ENCODE assay signal across 9 cellular contexts in the genomic region with DNA sequence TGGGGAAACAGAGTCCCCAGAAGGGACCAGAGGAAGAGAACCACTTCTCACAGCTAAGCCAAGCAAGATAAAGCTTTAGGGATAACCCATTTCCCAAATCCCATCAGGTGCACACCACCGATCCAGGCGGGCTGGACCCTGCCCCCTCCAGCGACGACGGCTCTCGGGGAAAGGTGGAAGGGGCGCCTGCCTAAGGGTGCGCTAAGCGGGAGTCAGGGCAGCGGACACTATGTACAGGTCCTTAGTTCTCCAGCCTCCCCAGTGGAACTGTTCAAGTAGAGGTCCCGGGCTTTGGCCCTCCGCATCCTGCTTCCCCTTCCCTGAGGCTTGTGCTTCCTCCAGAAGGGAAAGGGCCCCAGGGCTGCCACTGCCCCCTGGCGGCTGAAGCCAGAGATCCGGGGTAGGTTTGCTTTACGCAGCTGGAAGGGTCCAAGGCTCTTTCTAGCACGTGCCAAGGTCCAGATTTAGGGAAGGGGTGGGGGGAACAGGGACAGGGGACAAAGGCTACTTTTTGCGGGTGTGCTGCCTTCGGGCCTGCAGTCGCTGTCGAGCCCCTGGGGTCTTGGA. TPM values are rescaled to one million over a fixed set of nuclear protein-coding genes. Genes with fewer than 3 reads are reported as not detected.
A peak's percentile ranks its signal among the peaks of the same experiment; 100 is the strongest.
DNase-seq lines count a peak whose midpoint lies in the region; ATAC-seq, FAIRE-seq and TF ChIP-seq lines count a peak whose summit lies in the region.
"Not testable (repeated sequence)": the region's sequence is repeated elsewhere in the genome, so short reads cannot be mapped to it uniquely, and the experiment has no call there.
"Had no signal": no experiment of that assay in that cellular context is flagged by ENCODE, and none has a peak within 500 bp of the region (broad histone marks: within the 10 kb centered on the region; RNA-seq: fewer than 3 reads in every experiment).

No MANE protein-coding gene starts in this region.

- RAD21 ChIA-PET in HCT116 (lab: Charles Lee; ENCODE audit: low non-redundant PET in 1 of 2, low total read pairs in 2 of 2, uncharacterized antibody in 2 of 2, unreplicated experiment in 2 of 2), result not testable (repeated sequence)

- not testable (repeated sequence) for H3K4me1 Mint-ChIP-seq in osteocyte (ENCODE audit: unreplicated experiment)

- 96% methylated on average over 10 of the region's 20 CpGs for WGBS in A549 (ENCODE audit: missing lambda C conversion rate)
- WGBS in gastroesophageal sphincter (ENCODE audit: low coverage in 1 of 2), 2 donors, result 84% methylated on average over 10 of the region's 20 CpGs; no CpG with 5 or more reads in 1 of the 2 donors
- 93% methylated on average over 14 of the region's 20 CpGs for WGBS in HepG2 (ENCODE audit: low lambda C conversion rate)

- not testable (repeated sequence) for H3K9me2 ChIP-seq in HCT116 (ENCODE audit: insufficient read depth)

- not testable (repeated sequence) for TF ChIP-seq POLR2A in A549 (IDR thresholded peaks at IDR 0.05; ENCODE audit: low read length); HCT116 (IDR thresholded peaks at IDR 0.05; ENCODE audit: borderline replicate concordance, extremely low read depth, insufficient read depth, insufficient read length); gastroesophageal sphincter (IDR thresholded peaks at IDR 0.05); HepG2 (IDR thresholded peaks at IDR 0.05; ENCODE audit: insufficient read depth in 1 of 2, low read depth in 2 of 2, low read length in 2 of 2)

- CTCF ChIA-PET in A549 (lab: Yijun Ruan, JAX); HCT116 (lab: Charles Lee); HepG2 (lab: Yijun Ruan, JAX; ENCODE audit: low intra/inter-chr PET ratio, low total read pairs): not testable (repeated sequence)

- POLR2A ChIA-PET in A549 (lab: Yijun Ruan, JAX); HCT116 (lab: Charles Lee); HepG2 (lab: Yijun Ruan, JAX): not testable (repeated sequence)

- not testable (repeated sequence) for DNase-seq in A549 (ENCODE audit: low read depth in 1 of 2, low spot score in 1 of 2); HCT116 (ENCODE audit: low read depth, low spot score); HepG2 (ENCODE audit: low spot score); upper lobe of right lung
- peak; percentile 39 for DNase-seq in activated CD8-positive, alpha-beta memory T cell treated with anti-CD3 and anti-CD28 coated beads, Interleukin-2, amount 50 U/mL, for 48 hours
- peak; percentile 36 for DNase-seq in osteocyte (ENCODE audit: extremely low spot score, unreplicated experiment)

- H4K20me1 ChIP-seq in HCT116 (ENCODE audit: insufficient read depth); HepG2 (ENCODE audit: insufficient read depth, low read length): not testable (repeated sequence)

- in situ Hi-C loops in HepG2 (cut with HindIII; ENCODE audit: extremely low pct_ligation_motif_present, low pct_unique_long_range_greater_than_20kb), result not testable (repeated sequence)

- H3K36me3 ChIP-seq in HCT116 (ENCODE audit: control insufficient read depth in 1 of 2, insufficient read depth in 2 of 2, low read length in 2 of 2), result not testable (repeated sequence)
- H3K36me3 ChIP-seq in gastroesophageal sphincter (peaks cover 0 to 60% of the 10 kb centered on the region in 2 donors), HepG2 (replicated peaks in 1 of 2; ENCODE audit: control insufficient read depth in 1 of 2, insufficient read depth in 2 of 2, low read length in 2 of 2) (peaks cover 4 to 10% of the 10 kb centered on the region in 2 experiments; a peak in 2 of 5 replicates), upper lobe of right lung (peaks cover 19% of the 10 kb centered on the region)

- FAIRE-seq in A549 (lab: Jason Lieb, UNC); HepG2 (lab: Jason Lieb, UNC): not testable (repeated sequence)

- not testable (repeated sequence) for H3K9me3 Mint-ChIP-seq in osteocyte (ENCODE audit: unreplicated experiment)

- not testable (repeated sequence) for H3K27ac Mint-ChIP-seq in osteocyte (ENCODE audit: unreplicated experiment)

- H3K27ac ChIP-seq in A549; HCT116 (ENCODE audit: low read depth, low read length); gastroesophageal sphincter; HepG2 (ENCODE audit: extremely low read length, insufficient read depth, low read length); upper lobe of right lung: not testable (repeated sequence)

- not testable (repeated sequence) for TF ChIP-seq RAD21 in A549 (conservative IDR thresholded peaks at IDR 0.05 in 1 of 2, IDR thresholded peaks at IDR 0.05 in 1 of 2); HCT116 (IDR thresholded peaks at IDR 0.05; ENCODE audit: low read depth); HepG2 (CRISPR knock-in tag; IDR thresholded peaks at IDR 0.05)

- not testable (repeated sequence) for H2AFZ ChIP-seq in HCT116 (ENCODE audit: low read depth, low read length, poor library complexity, severe bottlenecking); HepG2 (ENCODE audit: low read length)

- not testable (repeated sequence) for BruUV-seq in HCT116 (replicated peaks; lab: Mats Ljungman, UMichigan); HepG2 (replicated peaks; lab: Mats Ljungman, UMichigan)

- not testable (repeated sequence) for TF ChIP-seq CTCF in A549 (IDR thresholded peaks at IDR 0.05); HCT116 (IDR thresholded peaks at IDR 0.05 in 2 of 3, conservative IDR thresholded peaks at IDR 0.05 in 1 of 3; ENCODE audit: borderline replicate concordance in 1 of 3, insufficient read depth in 1 of 3, low read depth in 2 of 3, low read length in 2 of 3); gastroesophageal sphincter (IDR thresholded peaks at IDR 0.05); HepG2 (CRISPR knock-in tag; IDR thresholded peaks at IDR 0.05); osteocyte (IDR thresholded peaks at IDR 0.05); upper lobe of right lung (IDR thresholded peaks at IDR 0.05)

- intact Hi-C loops in HCT116 (cut with micrococcal nuclease); HepG2 (cut with micrococcal nuclease; ENCODE audit: unreplicated experiment); upper lobe of right lung (cut with DNase I): not testable (repeated sequence)

- H3K4me2 ChIP-seq in A549; HCT116 (ENCODE audit: low read length); HepG2 (ENCODE audit: low read depth, low read length): not testable (repeated sequence)

- ATAC-seq in A549 (peak; percentile 58 to 75), HCT116 (peak; percentile 76), SK-N-SH treated with all-trans-retinoic acid at 6 μM for 48 hours (peak; percentile 24), gastroesophageal sphincter (peak; percentile 16), HepG2 (peak; percentile 64), upper lobe of right lung (peak; percentile 51)

- not testable (repeated sequence) for TF ChIP-seq EP300 in A549 (IDR thresholded peaks at IDR 0.05); gastroesophageal sphincter (IDR thresholded peaks at IDR 0.05); HepG2 (IDR thresholded peaks at IDR 0.05; ENCODE audit: low read depth in 2 of 2, low read length in 2 of 2); HepG2 (CRISPR knock-in tag; IDR thresholded peaks at IDR 0.05; ENCODE audit: borderline replicate concordance)

- not testable (repeated sequence) for H3K9me3 ChIP-seq in A549; HCT116 (ENCODE audit: control insufficient read depth in 1 of 2, insufficient read depth in 1 of 2, low read depth in 1 of 2, low read length in 2 of 2); gastroesophageal sphincter; HepG2 (ENCODE audit: low read length); upper lobe of right lung

- not testable (repeated sequence) for H3K27me3 ChIP-seq in HCT116 (ENCODE audit: insufficient read depth, low read length); gastroesophageal sphincter; HepG2 (ENCODE audit: control insufficient read depth in 1 of 2, insufficient read depth in 2 of 2, low read length in 2 of 2); upper lobe of right lung

- H3K79me2 ChIP-seq in HCT116 (ENCODE audit: insufficient read depth, low read length); HepG2 (ENCODE audit: insufficient read depth, low read length): not testable (repeated sequence)

- H3K27me3 Mint-ChIP-seq in osteocyte (ENCODE audit: unreplicated experiment), result not testable (repeated sequence)

- not testable (repeated sequence) for H3K4me3 ChIP-seq in A549; HCT116 (replicated peaks in 1 of 2; ENCODE audit: low read depth in 1 of 2, low read length in 2 of 2); gastroesophageal sphincter; HepG2 (replicated peaks in 1 of 3; ENCODE audit: insufficient read depth in 1 of 3, low read depth in 2 of 3, low read length in 3 of 3); upper lobe of right lung

- H3K36me3 Mint-ChIP-seq in osteocyte (ENCODE audit: unreplicated experiment), result not testable (repeated sequence)

- H3K4me1 ChIP-seq in A549; HCT116 (ENCODE audit: control insufficient read depth in 1 of 2, insufficient read depth in 2 of 2, low read length in 2 of 2); gastroesophageal sphincter; HepG2 (ENCODE audit: insufficient read depth, low read length); upper lobe of right lung: not testable (repeated sequence)

- H3K4me3 Mint-ChIP-seq in osteocyte (ENCODE audit: unreplicated experiment), result not testable (repeated sequence)

- not testable (repeated sequence) for H3K9ac ChIP-seq in HCT116 (ENCODE audit: low read length); HepG2 (ENCODE audit: insufficient read depth, low read depth, low read length)

RNA-seq across cellular contexts. Expression of gene TRIM73, which starts 22.9 kb away (rescaled TPM):
- polyA plus RNA-seq in A549 (2011; rRNA removed) (0.63 and 0.97 TPM in 2 replicates), A549 (2017; fragmentation: RNase III; extraction: RNeasy Plus Mini Kit Qiagen cat#74134 plus additional on column Dnase treatment) (2.0 to 2.9 TPM (median 2.5 TPM) in 3 replicates), HepG2 (2011; rRNA removed) (1.5 and 3.1 TPM in 2 replicates)
- polyA plus RNA-seq in A549 (2012; cell fraction: cytosol; rRNA removed), result 0.52 and 0.66 TPM in 2 replicates
- 14.0 and 18.6 TPM in 2 replicates for polyA plus RNA-seq in A549 (2012; cell fraction: nucleus; rRNA removed)
- 0.58 and 1.0 TPM in 2 replicates for polyA minus RNA-seq in A549 (2011; rRNA and poly(A)+ RNA removed)
- total RNA-seq in HCT116 (2021; ENCODE audit: unreplicated experiment) (8.8 TPM), gastroesophageal sphincter (1 to 10 TPM in 2 of 4 donors, under 1 TPM in 1, not detected in 1; 0.94 to 5.4 (median 1.5) TPM), HepG2 (2016; rRNA removed; fragmentation: Illumina TruSeq; extraction: Trizol) (4.5 and 5.7 TPM in 2 replicates), osteocyte (3.2 and 7.4 TPM in 2 replicates), upper lobe of right lung (4.4 TPM)
- 4.2 and 4.5 TPM in 2 replicates for polyA plus RNA-seq in HCT116 (2012)
- 3.0 and 3.9 TPM in 2 replicates for total RNA-seq in HepG2 (2016; cell fraction: cytosol; rRNA removed; fragmentation: Illumina TruSeq; extraction: Trizol; ENCODE audit: low read depth)
- total RNA-seq in HepG2 (2016; cell fraction: insoluble cytoplasmic fraction; rRNA removed; fragmentation: Illumina TruSeq; extraction: Trizol), result 4.3 and 4.7 TPM in 2 replicates
- 2.4 and 4.4 TPM in 2 replicates for total RNA-seq in HepG2 (2016; cell fraction: membrane; rRNA removed; fragmentation: Illumina TruSeq; extraction: Trizol)
- 5.0 and 5.3 TPM in 2 replicates for total RNA-seq in HepG2 (2016; cell fraction: nucleus; rRNA removed; fragmentation: Illumina TruSeq; extraction: Trizol)
- polyA plus RNA-seq in HepG2 (2011; cell fraction: cytosol; rRNA removed), result 0.65 and 1.1 TPM in 2 replicates
- 41.6 and 42.4 TPM in 2 replicates for polyA plus RNA-seq in HepG2 (2011; cell fraction: nucleus; rRNA removed)
- polyA plus RNA-seq in HepG2 (2012), result 3.7 and 5.9 TPM in 2 replicates
- polyA plus RNA-seq in HepG2 (2016; cell fraction: cytosol; fragmentation: Illumina TruSeq; extraction: Trizol; ENCODE audit: low read depth), result 1.3 and 2.1 TPM in 2 replicates
- polyA plus RNA-seq in HepG2 (2016; cell fraction: insoluble cytoplasmic fraction; fragmentation: Illumina TruSeq; extraction: Trizol; ENCODE audit: low read depth), result 2.8 and 4.1 TPM in 2 replicates
- polyA plus RNA-seq in HepG2 (2016; cell fraction: membrane; fragmentation: Illumina TruSeq; extraction: Trizol; ENCODE audit: low read depth), result 1.6 TPM in 2 replicates
- polyA plus RNA-seq in HepG2 (2016; cell fraction: nucleus; fragmentation: Illumina TruSeq; extraction: Trizol; ENCODE audit: insufficient read depth, low read depth), result 15.1 TPM in 2 replicates
- 3.5 and 5.1 TPM in 2 replicates for polyA minus RNA-seq in HepG2 (2011; rRNA and poly(A)+ RNA removed; ENCODE audit: low replicate concordance)
- 0.20 and 1.4 TPM in 2 replicates for polyA minus RNA-seq in HepG2 (2011; cell fraction: cytosol; rRNA and poly(A)+ RNA removed)
- polyA minus RNA-seq in HepG2 (2011; cell fraction: nucleus; rRNA and poly(A)+ RNA removed), result 10.8 and 10.9 TPM in 2 replicates
- total RNA-seq: HT1080 had no signal

Comparison
In these comparisons a context has a peak if more than half of its experiments do, and no peak if none do; other contexts are left out.
1. ATAC-seq: peak in every context shown above with its lines; median percentile 76 in HCT116; 66 in A549; 64 in HepG2; 51 in upper lobe of right lung; 24 in SK-N-SH treated with all-trans-retinoic acid at 6 μM for 48 hours; 16 in gastroesophageal sphincter.